In the genomic region with DNA sequence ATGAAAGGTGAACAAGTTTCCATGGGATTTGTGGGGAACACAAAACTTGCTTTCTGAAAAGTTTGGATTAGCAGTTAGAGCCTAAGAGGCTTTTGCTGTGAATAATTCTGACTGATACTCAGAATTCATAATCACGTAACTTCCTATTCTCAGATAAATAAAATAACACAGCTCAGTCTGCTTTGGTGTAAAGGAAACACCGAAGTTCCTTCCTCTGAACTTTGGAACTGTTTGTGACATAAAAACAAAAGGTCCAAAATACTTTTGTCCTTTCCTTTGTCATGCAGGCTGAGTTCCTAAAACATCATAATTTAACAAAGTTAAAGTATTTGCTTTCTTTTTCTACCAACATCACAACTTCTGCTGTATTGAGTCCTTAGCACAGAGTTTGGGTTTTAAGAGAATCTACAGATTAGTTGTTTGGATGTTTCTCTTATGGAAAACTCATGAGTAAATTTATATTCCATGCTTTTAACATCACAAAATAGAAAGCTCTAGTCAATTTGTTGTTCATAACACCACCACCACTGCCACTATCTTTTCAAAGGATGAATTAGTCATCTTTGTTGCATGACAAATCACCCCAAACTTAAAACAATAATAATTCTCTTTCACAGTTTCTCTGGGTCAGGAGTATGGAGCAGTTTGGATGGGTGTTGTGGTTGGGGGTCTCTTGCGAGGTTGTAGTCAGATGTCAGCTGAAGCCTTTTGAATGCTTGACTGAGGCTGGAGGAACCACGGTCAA, we compare ENCODE assay signal across 16 cellular contexts.
DNase-seq lines count a peak whose midpoint lies in the region; ATAC-seq, FAIRE-seq and TF ChIP-seq lines count a peak whose summit lies in the region.
"Had no signal": no experiment of that assay in that cellular context is flagged by ENCODE, and none has a peak within 500 bp of the region (broad histone marks: within the 10 kb centered on the region; RNA-seq: fewer than 3 reads in every experiment).

No MANE protein-coding gene starts in this region.

- TF ChIP-seq RAD21 in H1 (IDR thresholded peaks at IDR 0.05 in 1 of 2, conservative IDR thresholded peaks at IDR 0.05 in 1 of 2; ENCODE audit: low read depth in 2 of 2, low read length in 2 of 2) = no peak

- no peaks in the 10 kb centered on the region for H3K23me2 ChIP-seq in H1 (ENCODE audit: low read depth, low read length)

- no peak overlapping the region for H3K4me3 Mint-ChIP-seq in activated naive CD8-positive, alpha-beta T cell
- H3K4me3 Mint-ChIP-seq in activated naive CD8-positive, alpha-beta T cell treated with anti-CD3 and anti-CD28 coated beads for 36 hours = no peak overlapping the region
- H3K4me3 Mint-ChIP-seq: endodermal cell; T-helper 1 cell treated with Interleukin-12 subunit alpha and Interleukin-12 subunit beta and Interleukin-4 antibody, amounts not matched to agents 30 μg/mL and 1 μg/mL, for 36 hours had no signal

- H3K79me2 ChIP-seq in H1 (ENCODE audit: control insufficient read depth in 1 of 2, insufficient read depth in 2 of 2, low read length in 2 of 2) = no peaks in the 10 kb centered on the region

- H3K14ac ChIP-seq in H1 (ENCODE audit: insufficient read length) = no peak overlapping the region

- no peak overlapping the region for H3K4me2 ChIP-seq in H1 (ENCODE audit: insufficient read depth in 1 of 2, low read depth in 2 of 2, low read length in 2 of 2)

- POLR2A ChIA-PET in H1 (lab: Charles Lee; ENCODE audit: partially characterized antibody) = interaction anchor here (3.8 kb wide), 1 partner anchor 14 kb away, joined by 16 read pairs; no protein-coding TSS in a partner anchor

- ATAC-seq in left lung = no peak

- H3K27ac ChIP-seq in H1 (ENCODE audit: low read depth, low read length) (no peak overlapping the region), left lung (peak overlapping the region; percentile 14 to 28), thyroid gland (peak overlapping the region; percentile 44 to 69 (median 53)), adrenal gland (peak overlapping the region in 2 of 5 donors; percentile 35 to 51)
- H3K27ac ChIP-seq in effector memory CD4-positive, alpha-beta T cell (ENCODE audit: insufficient read depth, low read length, poor library complexity, severe bottlenecking) = no peak overlapping the region

- no peak overlapping the region; the same call in 1 of the 2 replicates for H4K8ac ChIP-seq in H1 (ENCODE audit: extremely low read depth, insufficient read depth, low read length)

- H3K9me3 ChIP-seq in H1 (ENCODE audit: insufficient read depth in 2 of 2, low read depth in 1 of 2, low read length in 1 of 2) (no peaks in the 10 kb centered on the region), left lung (no peaks in the 10 kb centered on the region), thyroid gland (no peaks in the 10 kb centered on the region), adrenal gland (replicated peaks in 1 of 3) (no peaks in the 10 kb centered on the region)
- H3K9me3 ChIP-seq in effector memory CD4-positive, alpha-beta T cell (ENCODE audit: control insufficient read depth, low read length) = no peaks in the 10 kb centered on the region

- 0 out of 2 replicates have a peak overlapping the region, but pooled peaks have one; percentile 29 for H2BK12ac ChIP-seq in H1 (ENCODE audit: low read depth, low read length)

- H3K27me3 ChIP-seq in H1 (replicated peaks in 1 of 4; ENCODE audit: control insufficient read depth in 3 of 4, extremely low read depth in 1 of 4, insufficient read depth in 3 of 4, low read length in 3 of 4) (no peaks in the 10 kb centered on the region), left lung (no peaks in the 10 kb centered on the region), thyroid gland (no peaks in the 10 kb centered on the region), adrenal gland (no peaks in the 10 kb centered on the region)
- H3K27me3 ChIP-seq in effector memory CD4-positive, alpha-beta T cell (replicated peaks; ENCODE audit: control insufficient read depth, insufficient read depth, low read length, poor library complexity, severe bottlenecking) = no peaks in the 10 kb centered on the region

- H4K5ac ChIP-seq in H1 (ENCODE audit: insufficient read length, low read depth, low read length) = no peak overlapping the region

- 93% methylated on average over 4 of the region's 4 CpGs; no CpG with 5 or more reads in 1 of the 2 experiments for WGBS in H1 (ENCODE audit: extremely low coverage in 1 of 2, insufficient coverage in 1 of 2, insufficient read length in 1 of 2, insufficient replicate concordance in 2 of 2, low coverage in 1 of 2, low lambda C conversion rate in 2 of 2, missing lambda C conversion rate in 1 of 2), 2 experiments
- 67 to 79% methylated on average over 4 of the region's 4 CpGs for WGBS in thyroid gland, 2 donors
- 67 to 75% (median 71%) methylated on average over 4 of the region's 4 CpGs for WGBS in adrenal gland, 4 donors

- no peak overlapping the region for H2BK5ac ChIP-seq in H1 (ENCODE audit: low read depth, low read length)

- no peak overlapping the region for H3K4ac ChIP-seq in H1 (replicated peaks; ENCODE audit: insufficient read length, low read depth, low read length)

- H3K4me3 ChIP-seq in H1 (ENCODE audit: extremely low read depth in 1 of 4, insufficient read depth in 2 of 4, low read depth in 3 of 4, low read length in 4 of 4) (no peak overlapping the region), left lung (no peak overlapping the region), thyroid gland (replicated peaks in 1 of 3) (no peak overlapping the region), adrenal gland (no peak overlapping the region)
- H3K4me3 ChIP-seq in effector memory CD4-positive, alpha-beta T cell (ENCODE audit: insufficient read depth, low read depth, low read length, poor library complexity, severe bottlenecking) = no peak overlapping the region
- H3K4me3 ChIP-seq: skin epidermis had no signal

- peak overlapping the region; percentile 72 for H2BK120ac ChIP-seq in H1 (replicated peaks; ENCODE audit: low read depth, low read length)

- FAIRE-seq in H1 (lab: Jason Lieb, UNC) = no peak
- FAIRE-seq: D721Med had no signal

- H3K18ac ChIP-seq in H1 (ENCODE audit: extremely low read depth, low read length) = no peak overlapping the region; the same call in 1 of the 2 replicates

- peak overlapping the region; percentile 4 for H3K27ac Mint-ChIP-seq in activated naive CD8-positive, alpha-beta T cell
- H3K27ac Mint-ChIP-seq in activated naive CD8-positive, alpha-beta T cell treated with anti-CD3 and anti-CD28 coated beads for 36 hours = no peak overlapping the region
- H3K27ac Mint-ChIP-seq: activated T-helper 2 cell treated with anti-CD3 and anti-CD28 coated beads, Interferon-gamma antibody, Interleukin-2, Interleukin-4, amounts not matched to agents 10 μg/mL and 5 μg/mL and 100 μg/mL, durations not matched to agents 14 hours and 24 hours and 36 hours; endodermal cell; T-helper 1 cell treated with Interleukin-12 subunit alpha and Interleukin-12 subunit beta and Interleukin-4 antibody, amounts not matched to agents 30 μg/mL and 1 μg/mL, for 36 hours had no signal

- H3K36me3 Mint-ChIP-seq in activated naive CD8-positive, alpha-beta T cell = peaks cover 2% of the 10 kb centered on the region
- H3K36me3 Mint-ChIP-seq in activated naive CD8-positive, alpha-beta T cell treated with anti-CD3 and anti-CD28 coated beads for 36 hours = no peaks in the 10 kb centered on the region

- TF ChIP-seq POLR2A in H1 (IDR thresholded peaks at IDR 0.05; ENCODE audit: control extremely low read depth in 1 of 2, low read depth in 2 of 2, low read length in 2 of 2) = no peak
- TF ChIP-seq POLR2A in thyroid gland (IDR thresholded peaks at IDR 0.05) = peak in 1 of 2 donors; percentile 7
- TF ChIP-seq POLR2A in adrenal gland (IDR thresholded peaks at IDR 0.05) = no peak

- TF ChIP-seq CTCF in H1 (IDR thresholded peaks at IDR 0.05; ENCODE audit: control extremely low read depth in 1 of 3, insufficient read depth in 1 of 3, low read depth in 1 of 3, low read length in 3 of 3) = no peak
- TF ChIP-seq CTCF in left lung (IDR thresholded peaks at IDR 0.05) = no peak
- TF ChIP-seq CTCF in thyroid gland (IDR thresholded peaks at IDR 0.05) = no peak
- no peak for TF ChIP-seq CTCF in adrenal gland (IDR thresholded peaks at IDR 0.05)

- peaks cover 8% of the 10 kb centered on the region for H3K4me1 Mint-ChIP-seq in activated naive CD8-positive, alpha-beta T cell (ENCODE audit: low read depth)
- peaks cover 6% of the 10 kb centered on the region for H3K4me1 Mint-ChIP-seq in activated naive CD8-positive, alpha-beta T cell treated with anti-CD3 and anti-CD28 coated beads for 36 hours

- H3K9ac ChIP-seq in H1 (replicated peaks in 1 of 4; ENCODE audit: extremely low read depth in 1 of 4, low read depth in 3 of 4, low read length in 3 of 4) = no peak overlapping the region

- H3K9me3 Mint-ChIP-seq in activated naive CD8-positive, alpha-beta T cell (ENCODE audit: low read depth) = no peaks in the 10 kb centered on the region
- H3K9me3 Mint-ChIP-seq in activated naive CD8-positive, alpha-beta T cell treated with anti-CD3 and anti-CD28 coated beads for 36 hours = no peaks in the 10 kb centered on the region
- H3K9me3 Mint-ChIP-seq: activated T-helper 2 cell treated with anti-CD3 and anti-CD28 coated beads, Interferon-gamma antibody, Interleukin-2, Interleukin-4, amounts not matched to agents 10 μg/mL and 5 μg/mL and 100 μg/mL, durations not matched to agents 14 hours and 24 hours and 36 hours; endodermal cell; T-helper 1 cell treated with Interleukin-12 subunit alpha and Interleukin-12 subunit beta and Interleukin-4 antibody, amounts not matched to agents 30 μg/mL and 1 μg/mL, for 36 hours had no signal

- no peak overlapping the region for H2AK5ac ChIP-seq in H1 (ENCODE audit: low read depth, low read length)

- H3K4me1 ChIP-seq in H1 (replicated peaks in 1 of 4; ENCODE audit: control insufficient read depth in 3 of 4, insufficient read depth in 4 of 4, low read length in 3 of 4) = no peaks in the 10 kb centered on the region
- no peaks in the 10 kb centered on the region for H3K4me1 ChIP-seq in left lung
- no peaks in the 10 kb centered on the region for H3K4me1 ChIP-seq in thyroid gland
- no peaks in the 10 kb centered on the region for H3K4me1 ChIP-seq in effector memory CD4-positive, alpha-beta T cell (ENCODE audit: control insufficient read depth, insufficient read depth, low read length, poor library complexity, severe bottlenecking)
- H3K4me1 ChIP-seq in adrenal gland (replicated peaks in 1 of 2) = peaks cover 0 to 8% of the 10 kb centered on the region in 2 donors

- no peak overlapping the region for H4K91ac ChIP-seq in H1 (replicated peaks; ENCODE audit: insufficient read length, low read length)

- CTCF ChIA-PET in H1 (lab: Charles Lee; ENCODE audit: partially characterized antibody) = no interaction called here

- intact Hi-C loops in left lung (cut with DNase I) (loop anchor here in 1 of 2 donors (10.0 kb wide), 1 partner anchor 70 kb away; no protein-coding TSS in a partner anchor), thyroid gland (cut with DNase I) (no loop called here), adrenal gland (cut with DNase I) (no loop called here)

- TF ChIP-seq EP300 in H1 (IDR thresholded peaks at IDR 0.05; ENCODE audit: borderline replicate concordance in 1 of 2, low read depth in 2 of 2, low read length in 2 of 2) = no peak

- H4K20me1 ChIP-seq in H1 (replicated peaks in 1 of 2; ENCODE audit: control insufficient read depth in 1 of 2, insufficient read depth in 2 of 2, low read length in 2 of 2) = no peaks in the 10 kb centered on the region

- no peak for DNase-seq in activated naive CD8-positive, alpha-beta T cell treated with anti-CD3 and anti-CD28 coated beads for 36 hours
- DNase-seq in H1 (ENCODE audit: low read depth in 1 of 2, low spot score in 2 of 2) (no peak), left lung (no peak), thyroid gland (no peak), adrenal gland (no peak), GF-D8 (lab: John Stamatoyannopoulos, UW) (no peak)
- DNase-seq in effector memory CD4-positive, alpha-beta T cell = no peak
- DNase-seq: endodermal cell, hippocampal formation, mammary epithelial cell, NCI-H82 had no signal

- H2BK15ac ChIP-seq in H1 (ENCODE audit: low read length) = no peak overlapping the region; the same call in 1 of the 2 replicates

- H2BK20ac ChIP-seq in H1 (ENCODE audit: low read length) = no peak overlapping the region

- H2AFZ ChIP-seq in H1 (ENCODE audit: low read length) = peak overlapping the region; percentile 89; the same call in 1 of the 2 replicates

- H3K23ac ChIP-seq in H1 (ENCODE audit: insufficient read length) = no peak overlapping the region

- no peak overlapping the region for H3K56ac ChIP-seq in H1 (replicated peaks; ENCODE audit: insufficient read length, low read depth, low read length)

- no peaks in the 10 kb centered on the region for H3K79me1 ChIP-seq in H1 (ENCODE audit: low read depth, low read length)

- H3K27me3 Mint-ChIP-seq in activated naive CD8-positive, alpha-beta T cell = peaks cover 2% of the 10 kb centered on the region
- H3K27me3 Mint-ChIP-seq in activated naive CD8-positive, alpha-beta T cell treated with anti-CD3 and anti-CD28 coated beads for 36 hours = no peaks in the 10 kb centered on the region

- H3K36me3 ChIP-seq in H1 (ENCODE audit: control insufficient read depth in 2 of 4, insufficient read depth in 4 of 4, low read length in 3 of 4) (no peaks in the 10 kb centered on the region), left lung (no peaks in the 10 kb centered on the region), thyroid gland (no peaks in the 10 kb centered on the region), adrenal gland (replicated peaks in 1 of 2) (no peaks in the 10 kb centered on the region)
- no peaks in the 10 kb centered on the region for H3K36me3 ChIP-seq in effector memory CD4-positive, alpha-beta T cell (ENCODE audit: control insufficient read depth, insufficient read depth, low read length)

Comparison
In these comparisons a context has a peak if more than half of its experiments do, and no peak if none do; other contexts are left out.
1. H3K27ac ChIP-seq: peak in left lung (2 of 2) and thyroid gland (3 of 3); none in H1 (single experiment) and effector memory CD4-positive, alpha-beta T cell (single experiment).